8 cellular contexts compared by ENCODE assay signal in the genomic region with DNA sequence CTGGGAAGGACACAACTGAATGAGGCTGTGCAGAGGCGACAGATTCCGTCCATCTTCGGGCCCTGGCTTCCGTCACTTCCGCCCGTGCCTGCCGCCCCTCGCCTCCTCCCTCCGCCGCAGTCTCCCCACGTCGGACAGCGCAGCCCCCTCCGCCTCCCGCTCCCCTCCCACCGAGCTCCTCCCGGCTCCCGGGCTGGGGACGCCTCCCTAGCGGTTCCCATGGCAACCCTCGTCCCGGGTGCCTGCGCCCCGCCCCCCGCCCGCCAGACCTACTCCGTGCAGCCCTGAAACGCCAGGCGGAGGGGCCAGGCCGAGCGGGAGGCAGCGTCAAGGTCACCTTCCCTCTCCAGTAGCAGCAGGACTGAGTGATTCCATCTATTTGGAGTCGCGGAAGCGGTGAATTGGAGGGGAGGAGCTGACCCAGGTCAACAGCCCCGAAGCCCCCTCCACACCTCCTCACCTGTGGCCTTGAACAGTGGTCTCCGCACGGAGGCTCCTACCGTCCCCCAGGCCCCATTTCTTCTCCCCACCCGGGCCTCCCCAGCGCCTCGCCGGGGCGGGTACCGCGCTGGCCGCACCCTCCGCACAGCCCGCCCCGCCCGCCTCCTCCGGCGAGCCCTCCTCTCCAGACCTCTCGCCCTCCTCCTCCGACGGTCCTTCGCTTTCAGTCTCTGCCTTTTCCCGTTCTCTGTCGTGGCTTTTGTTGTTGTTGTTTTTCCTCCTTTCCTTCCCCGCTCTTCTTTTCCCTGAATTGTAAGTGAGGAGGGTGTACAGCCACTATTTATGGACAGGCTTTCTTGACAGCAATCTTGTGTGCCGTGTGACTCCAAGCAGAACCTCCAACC. TPM values are rescaled to one million over a fixed set of nuclear protein-coding genes. Genes with fewer than 3 reads are reported as not detected.
DNase-seq lines count a peak whose midpoint lies in the region; ATAC-seq and TF ChIP-seq lines count a peak whose summit lies in the region.

No MANE protein-coding gene starts in this region.

- H3K27me3 Mint-ChIP-seq in activated T-cell treated with anti-CD3 and anti-CD28 coated beads, Interleukin-2, amount 50 U/mL, for 72 hours (ENCODE audit: low read depth), result peaks cover 5% of the 10 kb centered on the region

- peaks cover 3 to 5% of the 10 kb centered on the region in 2 donors for H3K9me3 Mint-ChIP-seq in activated T-cell treated with anti-CD3 and anti-CD28 coated beads, Interleukin-2, amount 50 U/mL, for 72 hours

- TF ChIP-seq CTCF in DOHH2 (IDR thresholded peaks at IDR 0.05; ENCODE audit: low read depth, low read length, poor library complexity, severe bottlenecking) (no peak), OCI-LY7 (conservative IDR thresholded peaks at IDR 0.05; ENCODE audit: low read length) (no peak), esophagus muscularis mucosa (IDR thresholded peaks at IDR 0.05) (no peak)

- WGBS in esophagus muscularis mucosa, result under 1% methylated on average over 59 of the region's 61 CpGs

- TF ChIP-seq EP300 in Ishikawa (IDR thresholded peaks at IDR 0.05; ENCODE audit: borderline replicate concordance) (0 out of 2 replicates have a peak, but pooled peaks have one; percentile 31), esophagus muscularis mucosa (IDR thresholded peaks at IDR 0.05) (no peak)

- peak overlapping the region; percentile 36 for H3K27ac Mint-ChIP-seq in activated T-cell treated with anti-CD3 and anti-CD28 coated beads, Interleukin-2, amount 50 U/mL, for 72 hours

- peaks cover 18% of the 10 kb centered on the region for H3K4me1 Mint-ChIP-seq in activated T-cell treated with anti-CD3 and anti-CD28 coated beads, Interleukin-2, amount 50 U/mL, for 72 hours (ENCODE audit: low read depth)

- peaks cover 5% of the 10 kb centered on the region; the same call in 1 of the 2 replicates for H3F3A ChIP-seq in DOHH2 (ENCODE audit: control insufficient read depth, insufficient read depth)

- peaks cover 22% of the 10 kb centered on the region for H3K4me1 ChIP-seq in DOHH2 (ENCODE audit: control insufficient read depth, low read length)
- H3K4me1 ChIP-seq in OCI-LY7 (ENCODE audit: insufficient read depth, low read length, poor library complexity, severe bottlenecking), result peaks cover 7% of the 10 kb centered on the region
- H3K4me1 ChIP-seq in esophagus muscularis mucosa, result peaks cover 15 to 34% (median 28%) of the 10 kb centered on the region in 4 donors
- H3K4me1 ChIP-seq in mucosa of rectum (ENCODE audit: control insufficient read depth in 2 of 2, insufficient read depth in 2 of 2, low read length in 2 of 2), result peaks cover 3 to 15% of the 10 kb centered on the region in 2 donors
- H3K4me1 ChIP-seq in stomach smooth muscle (ENCODE audit: control insufficient read depth, insufficient read depth, low read length), result peaks cover 23% of the 10 kb centered on the region

- H3K9me2 ChIP-seq in DOHH2 (replicated peaks; ENCODE audit: control insufficient read depth, low read length) (no peaks in the 10 kb centered on the region), OCI-LY7 (ENCODE audit: insufficient read depth, low read length) (no peaks in the 10 kb centered on the region)

- H2AFZ ChIP-seq in OCI-LY7 (ENCODE audit: low read length), result peak overlapping the region; percentile 76

- H3K4me2 ChIP-seq in DOHH2 (ENCODE audit: low read length) (peak overlapping the region; percentile 70), OCI-LY7 (ENCODE audit: low read length) (peak overlapping the region; percentile 74)

- H3K36me3 Mint-ChIP-seq in activated T-cell treated with anti-CD3 and anti-CD28 coated beads, Interleukin-2, amount 50 U/mL, for 72 hours (ENCODE audit: insufficient read depth in 2 of 2), result peaks cover 9 to 13% of the 10 kb centered on the region in 2 donors

- ATAC-seq in GM21717 (IDR thresholded peaks at IDR 0.05; ENCODE audit: unreplicated experiment), result peak; percentile 76
- ATAC-seq in activated T-cell treated with anti-CD3 and anti-CD28 coated beads, Interleukin-2, amount 50 U/mL, for 72 hours (replicated peaks in 1 of 2), result peak; percentile 84 to 86

- peak overlapping the region; percentile 41 for H3K27ac ChIP-seq in DOHH2 (ENCODE audit: low read depth, low read length)
- H3K27ac ChIP-seq in OCI-LY7 (ENCODE audit: low read depth, low read length, poor library complexity, severe bottlenecking), result no peak overlapping the region
- H3K27ac ChIP-seq in esophagus muscularis mucosa (replicated peaks in 1 of 4), result peak overlapping the region; percentile 90 to 96 (median 94)
- peak overlapping the region; percentile 93 for H3K27ac ChIP-seq in mucosa of rectum (ENCODE audit: low read depth in 2 of 2, low read length in 2 of 2)
- H3K27ac ChIP-seq in stomach smooth muscle (ENCODE audit: low read length), result peak overlapping the region; percentile 96

- H3K9me3 ChIP-seq in DOHH2 (ENCODE audit: control insufficient read depth, insufficient read depth, low read length), result no peaks in the 10 kb centered on the region
- H3K9me3 ChIP-seq in OCI-LY7 (ENCODE audit: low read length), result no peaks in the 10 kb centered on the region
- no peaks in the 10 kb centered on the region for H3K9me3 ChIP-seq in esophagus muscularis mucosa
- no peaks in the 10 kb centered on the region for H3K9me3 ChIP-seq in mucosa of rectum (ENCODE audit: control insufficient read depth in 2 of 2, low read length in 2 of 2)
- no peaks in the 10 kb centered on the region for H3K9me3 ChIP-seq in stomach smooth muscle (ENCODE audit: control insufficient read depth in 2 of 2, low read length in 2 of 2)

- peak overlapping the region; percentile 97 for H3K4me3 ChIP-seq in DOHH2 (ENCODE audit: low read length)
- peak overlapping the region; percentile 67 for H3K4me3 ChIP-seq in OCI-LY7 (ENCODE audit: low read depth, low read length, poor library complexity, severe bottlenecking)
- peak overlapping the region; percentile 69 to 94 (median 76) for H3K4me3 ChIP-seq in esophagus muscularis mucosa
- H3K4me3 ChIP-seq in mucosa of rectum (ENCODE audit: low read length in 2 of 2), result peak overlapping the region; percentile 90 to 98
- H3K4me3 ChIP-seq in stomach smooth muscle (ENCODE audit: low read length in 2 of 2), result peak overlapping the region; percentile 87 to 92

- CTCF ChIA-PET in OCI-LY7 (lab: Charles Lee; ENCODE audit: unreplicated experiment), result no interaction called here

- no peak for TF ChIP-seq POLR2A in esophagus muscularis mucosa (IDR thresholded peaks at IDR 0.05; ENCODE audit: low read depth)

- H3K79me2 ChIP-seq in DOHH2 (ENCODE audit: control insufficient read depth, low read length) (peaks cover 3% of the 10 kb centered on the region; the same call in 1 of the 2 replicates), OCI-LY7 (ENCODE audit: insufficient read depth, low read depth, low read length) (no peaks in the 10 kb centered on the region)

- H3K9ac ChIP-seq in mucosa of rectum (ENCODE audit: low read depth in 1 of 2, low read length in 2 of 2) (peak overlapping the region; percentile 88 to 89), stomach smooth muscle (ENCODE audit: low read length in 2 of 2) (peak overlapping the region; percentile 90 to 91)

- POLR2A ChIA-PET in OCI-LY7 (lab: Charles Lee), result interaction anchor here (0.7 kb wide), 1 partner anchor 21 kb away, joined by 5 read pairs; no protein-coding TSS in a partner anchor

- no peak for TF ChIP-seq RAD21 in Ishikawa (IDR thresholded peaks at IDR 0.05; ENCODE audit: low read depth)

- H3K36me3 ChIP-seq in DOHH2 (ENCODE audit: control insufficient read depth, low read length) (no peaks in the 10 kb centered on the region; the same call in 1 of the 2 replicates), OCI-LY7 (ENCODE audit: insufficient read depth, low read length) (no peaks in the 10 kb centered on the region), esophagus muscularis mucosa (peaks cover 0 to 32% (median 9%) of the 10 kb centered on the region in 4 donors), mucosa of rectum (ENCODE audit: control insufficient read depth in 2 of 2, insufficient read depth in 2 of 2, low read length in 2 of 2) (peaks cover 0 to 3% of the 10 kb centered on the region in 2 donors), stomach smooth muscle (ENCODE audit: control insufficient read depth in 2 of 2, insufficient read depth in 2 of 2, low read length in 2 of 2) (peaks cover 4 to 14% of the 10 kb centered on the region in 2 donors)

- H3K4me3 Mint-ChIP-seq in activated T-cell treated with anti-CD3 and anti-CD28 coated beads, Interleukin-2, amount 50 U/mL, for 72 hours, result peak overlapping the region; percentile 84 to 99

- intact Hi-C loops in OCI-LY7 (cut with micrococcal nuclease; ENCODE audit: unreplicated experiment), result no loop called here
- intact Hi-C loops in esophagus muscularis mucosa (cut with DNase I), result loop anchor here (2.0 kb wide), 1 partner anchor 115 kb away; a partner anchor contains a TSS

- no TSS peak for BruUV-seq in OCI-LY7 (replicated peaks; lab: Mats Ljungman, UMichigan)

- no peaks in the 10 kb centered on the region for H3K27me3 ChIP-seq in DOHH2 (ENCODE audit: control insufficient read depth, low read length)
- no peaks in the 10 kb centered on the region for H3K27me3 ChIP-seq in esophagus muscularis mucosa
- no peaks in the 10 kb centered on the region for H3K27me3 ChIP-seq in mucosa of rectum (ENCODE audit: control insufficient read depth in 2 of 2, insufficient read depth in 2 of 2, low read length in 2 of 2)
- H3K27me3 ChIP-seq in stomach smooth muscle (ENCODE audit: control insufficient read depth in 1 of 2, insufficient read depth in 2 of 2, low read length in 2 of 2), result no peaks in the 10 kb centered on the region

- DNase-seq in OCI-LY7 (ENCODE audit: low spot score) (peak; percentile 56), esophagus muscularis mucosa (ENCODE audit: extremely low spot score) (peak; percentile 96)
- peak; percentile 72 to 75 for DNase-seq in activated T-cell treated with anti-CD3 and anti-CD28 coated beads, Interleukin-2, amount 50 U/mL, for 72 hours

- H4K20me1 ChIP-seq in DOHH2 (ENCODE audit: control insufficient read depth, insufficient read depth, low read depth, low read length) (no peaks in the 10 kb centered on the region), OCI-LY7 (ENCODE audit: insufficient read depth, low read length) (no peaks in the 10 kb centered on the region)

RNA-seq across cellular contexts. Expression of a gene that starts 1.0 kb away (rescaled TPM):
- 0.32 and 0.49 TPM in 2 replicates for total RNA-seq in OCI-LY7 (2014; rRNA removed; shearing (Covaris generic))
- total RNA-seq in OCI-LY7 (2022), result 0.66 and 0.86 TPM in 2 replicates
- total RNA-seq in activated T-cell treated with anti-CD3 and anti-CD28 coated beads, Interleukin-2, amount 50 U/mL, for 72 hours, result 10 to 100 TPM; 12.9 to 14.7 TPM
- 10 to 100 TPM; 20.8 to 72.8 (median 48.9) TPM for total RNA-seq in esophagus muscularis mucosa

RNA-seq across cellular contexts. Expression of a gene that starts 22.5 kb away (rescaled TPM):
- total RNA-seq in OCI-LY7 (2014; rRNA removed; shearing (Covaris generic)), result 12.9 and 16.4 TPM in 2 replicates
- total RNA-seq in OCI-LY7 (2022) (43.8 and 46.6 TPM in 2 replicates), esophagus muscularis mucosa (10 to 100 TPM in 1 of 4 donors, 1 to 10 TPM in 3; 3.5 to 14.4 (median 7.2) TPM)
- total RNA-seq in activated T-cell treated with anti-CD3 and anti-CD28 coated beads, Interleukin-2, amount 50 U/mL, for 72 hours, result 10 to 100 TPM in 1 of 2 donors, 1 to 10 TPM in 1; 7.8 to 11.7 TPM

RNA-seq across cellular contexts. Expression of a gene that starts 32.7 kb away (rescaled TPM):
- 87.2 and 114 TPM in 2 replicates for total RNA-seq in OCI-LY7 (2014; rRNA removed; shearing (Covaris generic))
- 92.7 and 111 TPM in 2 replicates for total RNA-seq in OCI-LY7 (2022)
- 100 to 1,000 TPM; 165 to 281 TPM for total RNA-seq in activated T-cell treated with anti-CD3 and anti-CD28 coated beads, Interleukin-2, amount 50 U/mL, for 72 hours
- 1 to 10 TPM in 3 of 4 donors, under 1 TPM in 1; 0.83 to 6.8 (median 4.0) TPM for total RNA-seq in esophagus muscularis mucosa

RNA-seq across cellular contexts. Expression of a gene that starts 50.5 kb away (rescaled TPM):
- 39.8 and 45.3 TPM in 2 replicates for total RNA-seq in OCI-LY7 (2014; rRNA removed; shearing (Covaris generic))
- total RNA-seq in OCI-LY7 (2022) (34.8 and 35.6 TPM in 2 replicates), esophagus muscularis mucosa (10 to 100 TPM; 13.3 to 29.9 (median 19.7) TPM)
- total RNA-seq in activated T-cell treated with anti-CD3 and anti-CD28 coated beads, Interleukin-2, amount 50 U/mL, for 72 hours, result 10 to 100 TPM; 21.3 to 21.6 TPM

RNA-seq across cellular contexts. Expression of a gene that starts 57.3 kb away (rescaled TPM):
- 2.6 and 6.3 TPM in 2 replicates for total RNA-seq in OCI-LY7 (2014; rRNA removed; shearing (Covaris generic))
- total RNA-seq in OCI-LY7 (2022), result 12.6 and 13.1 TPM in 2 replicates
- total RNA-seq in activated T-cell treated with anti-CD3 and anti-CD28 coated beads, Interleukin-2, amount 50 U/mL, for 72 hours, result 1 to 10 TPM; 6.4 to 9.4 TPM
- total RNA-seq in esophagus muscularis mucosa, result 1 to 10 TPM; 1.7 to 2.6 (median 2.3) TPM

Comparison
In these comparisons a context has a peak if more than half of its experiments do, and no peak if none do; other contexts are left out.
1. RNA of a gene that starts 1.0 kb away (total RNA-seq): 20.8 to 72.8 TPM in esophagus muscularis mucosa and 12.9 to 14.7 TPM in activated T-cell treated with anti-CD3 and anti-CD28 coated beads, Interleukin-2, amount 50 U/mL, for 72 hours; 0.32 to 0.86 TPM in OCI-LY7; every median in the first group is over 4 times any median in the second.
2. RNA of a gene that starts 32.7 kb away (total RNA-seq): 165 to 281 TPM in activated T-cell treated with anti-CD3 and anti-CD28 coated beads, Interleukin-2, amount 50 U/mL, for 72 hours and 87.2 to 114 TPM in OCI-LY7; 0.83 to 6.8 TPM in esophagus muscularis mucosa; every median in the first group is over 10 times any median in the second.
3. Peak in every context shown above with its lines, with median percentiles within 50 percentile points of each other: H3K4me3 ChIP-seq and DNase-seq.